Comparison of ENCODE assay signal across 1 cellular context in genomic region chr16:70289229-70290098, GRCh38.
TF ChIP-seq lines count a peak whose summit lies in the region.

Gene AARS1, minus strand, starts transcription at chr16:70289506. Its CDS starts 6,743 bp downstream, at chr16:70282763.

TF ChIP-seq in GM23338, 12 proteins besides CTCF, POLR2A, EP300 and RAD21 (continued from another document):
- TF ChIP-seq REST (IDR thresholded peaks at IDR 0.05; ENCODE audit: unreplicated experiment) (peak; percentile 38), STAT1 (IDR thresholded peaks at IDR 0.05; ENCODE audit: unreplicated experiment) (no peak)
